Comparison of ENCODE assay signal across 18 cellular contexts in genomic region chr12:66900616-66901015, GRCh38.
DNase-seq lines count a peak whose midpoint lies in the region; ATAC-seq and TF ChIP-seq lines count a peak whose summit lies in the region.
"Had no signal": no experiment of that assay in that cellular context is flagged by ENCODE, and none has a peak within 500 bp of the region (broad histone marks: within the 10 kb centered on the region; RNA-seq: fewer than 3 reads in every experiment).

No MANE protein-coding gene starts in this region.

- CTCF ChIA-PET in CD4-positive, alpha-beta T cell (lab: Charles Lee): no interaction called here

- peak overlapping the region; percentile 32 for H3K27ac Mint-ChIP-seq in CD4-positive, alpha-beta T cell
- peak overlapping the region; percentile 66 to 88 (median 84) for H3K27ac Mint-ChIP-seq in IgD-negative memory B cell
- H3K27ac Mint-ChIP-seq in effector memory CD8-positive, alpha-beta T cell: peak overlapping the region; percentile 3 to 21
- H3K27ac Mint-ChIP-seq: activated CD4-positive, alpha-beta memory T cell treated with anti-CD3 and anti-CD28 coated beads, Interleukin-2, amount 10 ng/mL, durations not matched to agents 7 days and 5 days; neural progenitor cell had no signal

- no peaks in the 10 kb centered on the region for H3K27me3 ChIP-seq in CD4-positive, alpha-beta T cell (ENCODE audit: control insufficient read depth, insufficient read depth, low read length)
- H3K27me3 ChIP-seq: neural progenitor cell had no signal

- peak overlapping the region; percentile 71 for H3K4me3 Mint-ChIP-seq in CD4-positive, alpha-beta T cell
- peak overlapping the region in 2 of 4 donors; percentile 3 to 75 for H3K4me3 Mint-ChIP-seq in IgD-negative memory B cell
- H3K4me3 Mint-ChIP-seq in effector memory CD8-positive, alpha-beta T cell: no peak overlapping the region
- H3K4me3 Mint-ChIP-seq: activated CD4-positive, alpha-beta memory T cell treated with anti-CD3 and anti-CD28 coated beads, Interleukin-2, amount 10 ng/mL, durations not matched to agents 7 days and 5 days; brain; CD4-positive, CD25-positive, alpha-beta regulatory T cell; neural progenitor cell had no signal

- intact Hi-C loops in CD4-positive, alpha-beta T cell (cut with DNase I, micrococcal nuclease): loop anchor here in 1 of 2 experiments (10.0 kb wide), 1 partner anchor 364 kb away; the partner anchor contains the start of gene CAND1

- H3K9me3 ChIP-seq in CD4-positive, alpha-beta T cell (ENCODE audit: control insufficient read depth, low read length): no peaks in the 10 kb centered on the region
- H3K9me3 ChIP-seq: HAP-1, lower lobe of right lung had no signal

- no peak for TF ChIP-seq CTCF in CD4-positive, alpha-beta T cell (IDR thresholded peaks at IDR 0.05)

- no peak overlapping the region for H3K27ac ChIP-seq in CD4-positive, alpha-beta T cell (ENCODE audit: low read depth, low read length)
- H3K27ac ChIP-seq: lower lobe of right lung, neural progenitor cell, RWPE1 had no signal

- POLR2A ChIA-PET in CD4-positive, alpha-beta T cell (lab: Charles Lee): interaction anchor here (0.9 to 2.4 kb wide), 3 partner anchors 9 to 734 kb away, joined by 3 to 14 read pairs (median 10); partner anchors contain the start of gene CAND1

- H3K9me3 Mint-ChIP-seq in CD4-positive, alpha-beta T cell: no peaks in the 10 kb centered on the region
- no peaks in the 10 kb centered on the region for H3K9me3 Mint-ChIP-seq in IgD-negative memory B cell
- no peaks in the 10 kb centered on the region for H3K9me3 Mint-ChIP-seq in effector memory CD8-positive, alpha-beta T cell
- H3K9me3 Mint-ChIP-seq: activated CD4-positive, alpha-beta memory T cell treated with anti-CD3 and anti-CD28 coated beads, Interleukin-2, amount 10 ng/mL, durations not matched to agents 7 days and 5 days; brain; CD4-positive, CD25-positive, alpha-beta regulatory T cell; neural progenitor cell had no signal

- peaks cover 47% of the 10 kb centered on the region for H3K4me1 Mint-ChIP-seq in CD4-positive, alpha-beta T cell (ENCODE audit: low read depth)
- H3K4me1 Mint-ChIP-seq in IgD-negative memory B cell: peaks cover 16 to 27% (median 24%) of the 10 kb centered on the region in 3 donors
- H3K4me1 Mint-ChIP-seq in effector memory CD8-positive, alpha-beta T cell (ENCODE audit: low read depth in 2 of 2): peaks cover 13 to 17% of the 10 kb centered on the region in 2 donors

- H3K27me3 Mint-ChIP-seq in CD4-positive, alpha-beta T cell: no peaks in the 10 kb centered on the region
- H3K27me3 Mint-ChIP-seq in IgD-negative memory B cell: no peaks in the 10 kb centered on the region
- peaks cover under 1 to 5% of the 10 kb centered on the region in 2 donors for H3K27me3 Mint-ChIP-seq in effector memory CD8-positive, alpha-beta T cell
- H3K27me3 Mint-ChIP-seq: activated CD4-positive, alpha-beta memory T cell treated with anti-CD3 and anti-CD28 coated beads, Interleukin-2, amount 10 ng/mL, durations not matched to agents 7 days and 5 days; brain; CD4-positive, CD25-positive, alpha-beta regulatory T cell had no signal

- H3K36me3 Mint-ChIP-seq in CD4-positive, alpha-beta T cell (ENCODE audit: low read depth): no peaks in the 10 kb centered on the region
- no peaks in the 10 kb centered on the region for H3K36me3 Mint-ChIP-seq in IgD-negative memory B cell
- H3K36me3 Mint-ChIP-seq in effector memory CD8-positive, alpha-beta T cell (ENCODE audit: insufficient read depth): no peaks in the 10 kb centered on the region
- H3K36me3 Mint-ChIP-seq: brain; CD4-positive, CD25-positive, alpha-beta regulatory T cell; neural progenitor cell had no signal

- ATAC-seq in CD4-positive, alpha-beta T cell (ENCODE audit: poor library complexity): no peak
- no peak for ATAC-seq in effector memory CD8-positive, alpha-beta T cell (replicated peaks)
- ATAC-seq in GM21619 (IDR thresholded peaks at IDR 0.05; ENCODE audit: unreplicated experiment): no peak
- no peak for ATAC-seq in HG03442 (IDR thresholded peaks at IDR 0.05; ENCODE audit: unreplicated experiment)

- no peak for DNase-seq in CD4-positive, alpha-beta T cell
- DNase-seq in NCI-H226 (peak; percentile 17), RPMI8226 (no peak)
- DNase-seq in effector memory CD8-positive, alpha-beta T cell: no peak
- DNase-seq in effector CD8-positive, alpha-beta T cell (lab: John Stamatoyannopoulos, UW): no peak
- DNase-seq: activated CD4-positive, alpha-beta memory T cell treated with anti-CD3 and anti-CD28 coated beads, Interleukin-2, amount 10 ng/mL, durations not matched to agents 7 days and 5 days; effector memory CD4-positive, alpha-beta T cell; foreskin fibroblast; lower lobe of right lung; NCI-H510A treated with DMSO at 0.1 percent for 48 hours had no signal

Comparison
In these comparisons a context has a peak if more than half of its experiments do, and no peak if none do; other contexts are left out.
1. H3K27ac Mint-ChIP-seq: peak in every context shown above with its lines; median percentile 84 in IgD-negative memory B cell; 32 in CD4-positive, alpha-beta T cell; 12 in effector memory CD8-positive, alpha-beta T cell.